Comparison of ENCODE assay signal across 20 cellular contexts in the genomic region with DNA sequence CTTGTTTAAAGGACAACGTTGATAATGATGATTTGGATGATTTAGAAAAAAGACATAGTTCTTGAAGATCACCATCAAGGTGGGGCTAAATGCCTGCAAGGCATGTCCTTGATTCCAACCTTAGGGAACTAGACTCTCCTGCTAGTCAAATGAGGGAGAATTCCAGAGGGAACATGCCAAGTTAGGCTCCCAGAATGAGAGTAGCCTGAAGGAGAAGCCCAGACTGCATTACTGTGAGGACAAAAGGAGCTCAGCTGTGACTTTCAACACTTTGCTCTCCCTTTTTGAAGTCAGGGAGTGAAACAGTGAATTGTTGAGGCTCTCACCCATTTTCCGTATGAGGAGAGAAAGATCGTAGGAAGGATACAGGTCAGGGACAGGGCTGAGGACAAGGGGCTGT.
"Had no signal": no experiment of that assay in that cellular context is flagged by ENCODE, and none has a peak within 500 bp of the region (broad histone marks: within the 10 kb centered on the region; RNA-seq: fewer than 3 reads in every experiment).

No MANE protein-coding gene starts in this region.

- H3K36me3 ChIP-seq: esophagus squamous epithelium, gastroesophageal sphincter, ovary, right atrium auricular region, tibial nerve had no signal

- DNase-seq: cerebellar nuclear complex; esophagus squamous epithelium; foreskin fibroblast; glutamatergic neuron; left colon; left ventricle myocardium superior; mesenchymal stem cell; naive thymus-derived CD4-positive, alpha-beta T cell; ovary; small intestine; stimulated activated CD4-positive, alpha-beta T cell treated with anti-CD3 and anti-CD28 coated beads, Interleukin-4, amount 100 ng/mL, for 1 hour; stimulated activated CD8-positive, alpha-beta memory T cell treated with anti-CD3 and anti-CD28 coated beads, Interleukin-4, amount 100 ng/mL, for 48 hours; testis had no signal

- H3K27ac Mint-ChIP-seq: dendritic cell treated with granulocyte-macrophage colony-stimulating factor and Interleukin-4, amounts not matched to agents 40 ng/mL and 50 ng/mL, for 4 days; naive thymus-derived CD4-positive, alpha-beta T cell; stimulated activated effector memory CD8-positive, alpha-beta T cell treated with anti-CD3 and anti-CD28 coated beads, Interleukin-12 subunit alpha, Interleukin-12 subunit beta, amount 100 ng/mL, for 72 hours; stimulated activated naive CD8-positive, alpha-beta T cell treated with anti-CD3 and anti-CD28 coated beads, Interleukin-15, Interleukin-2, amounts not matched to agents 100 ng/mL and 50 ng/mL, for 24 hours had no signal

- ATAC-seq: gastroesophageal sphincter; left colon; left ventricle myocardium superior; naive thymus-derived CD4-positive, alpha-beta T cell; stimulated activated effector memory CD8-positive, alpha-beta T cell treated with anti-CD3 and anti-CD28 coated beads, Interleukin-12 subunit alpha, Interleukin-12 subunit beta, amount 100 ng/mL, for 72 hours had no signal

- H3K27ac ChIP-seq: esophagus squamous epithelium, gastroesophageal sphincter, ovary, right atrium auricular region, testis, tibial nerve had no signal

- H3K27me3 ChIP-seq: esophagus squamous epithelium, gastroesophageal sphincter, ovary, right atrium auricular region, testis, tibial nerve had no signal

- H3K4me1 ChIP-seq: esophagus squamous epithelium, right atrium auricular region, testis, tibial nerve had no signal

- H3K4me1 Mint-ChIP-seq: naive thymus-derived CD4-positive, alpha-beta T cell; stimulated activated effector memory CD8-positive, alpha-beta T cell treated with anti-CD3 and anti-CD28 coated beads, Interleukin-12 subunit alpha, Interleukin-12 subunit beta, amount 100 ng/mL, for 72 hours had no signal

- H3K4me3 ChIP-seq: esophagus squamous epithelium, gastroesophageal sphincter, lung, ovary, right atrium auricular region, testis, tibial nerve had no signal

- H3K9me3 ChIP-seq: esophagus squamous epithelium, gastroesophageal sphincter, ovary, right atrium auricular region, testis, tibial nerve had no signal

- H3K4me3 Mint-ChIP-seq: dendritic cell treated with granulocyte-macrophage colony-stimulating factor and Interleukin-4, amounts not matched to agents 40 ng/mL and 50 ng/mL, for 4 days; naive thymus-derived CD4-positive, alpha-beta T cell; stimulated activated effector memory CD8-positive, alpha-beta T cell treated with anti-CD3 and anti-CD28 coated beads, Interleukin-12 subunit alpha, Interleukin-12 subunit beta, amount 100 ng/mL, for 72 hours; stimulated activated naive CD8-positive, alpha-beta T cell treated with anti-CD3 and anti-CD28 coated beads, Interleukin-15, Interleukin-2, amounts not matched to agents 100 ng/mL and 50 ng/mL, for 24 hours had no signal

- H3K27me3 Mint-ChIP-seq: stimulated activated naive CD8-positive, alpha-beta T cell treated with anti-CD3 and anti-CD28 coated beads, Interleukin-15, Interleukin-2, amounts not matched to agents 100 ng/mL and 50 ng/mL, for 24 hours had no signal

- H3K9me3 Mint-ChIP-seq: dendritic cell treated with granulocyte-macrophage colony-stimulating factor and Interleukin-4, amounts not matched to agents 40 ng/mL and 50 ng/mL, for 4 days; stimulated activated naive CD8-positive, alpha-beta T cell treated with anti-CD3 and anti-CD28 coated beads, Interleukin-15, Interleukin-2, amounts not matched to agents 100 ng/mL and 50 ng/mL, for 24 hours had no signal
